Comparison of ENCODE assay signal across 8 cellular contexts in genomic region chr22:19663286-19663815, GRCh38. TPM values are rescaled to one million over a fixed set of nuclear protein-coding genes. Genes with fewer than 3 reads are reported as not detected.
DNase-seq lines count a peak whose midpoint lies in the region; FAIRE-seq and TF ChIP-seq lines count a peak whose summit lies in the region.

No MANE protein-coding gene starts in this region.

- 0 out of 4 replicates have a peak overlapping the region, but pooled peaks of 1 of the 2 experiments have one; percentile 20 for H3K4me2 ChIP-seq in H1 (ENCODE audit: insufficient read depth in 1 of 2, low read depth in 2 of 2, low read length in 2 of 2)
- no peak overlapping the region for H3K4me2 ChIP-seq in hepatocyte

- WGBS in H1 (ENCODE audit: extremely low coverage in 1 of 2, insufficient coverage in 1 of 2, insufficient read length in 1 of 2, insufficient replicate concordance in 2 of 2, low coverage in 1 of 2, low lambda C conversion rate in 2 of 2, missing lambda C conversion rate in 1 of 2), 2 experiments: 92% methylated on average over 6 of the region's 6 CpGs; no CpG with 5 or more reads in 1 of the 2 experiments
- WGBS in hepatocyte (ENCODE audit: low lambda C conversion rate, missing lambda C conversion rate): 83% methylated on average over 6 of the region's 6 CpGs

- no peaks in the 10 kb centered on the region for H3K9me3 Mint-ChIP-seq in immature natural killer cell

- FAIRE-seq in H1 (lab: Jason Lieb, UNC): no peak

- H3K36me3 Mint-ChIP-seq in immature natural killer cell: no peaks in the 10 kb centered on the region

- H3K36me3 ChIP-seq in H1 (ENCODE audit: control insufficient read depth in 2 of 4, insufficient read depth in 4 of 4, low read length in 3 of 4) (no peaks in the 10 kb centered on the region), hepatocyte (replicated peaks; ENCODE audit: insufficient read depth, low read depth) (no peaks in the 10 kb centered on the region), ascending aorta (no peaks in the 10 kb centered on the region)

- H3K4me3 Mint-ChIP-seq in immature natural killer cell: no peak overlapping the region

- H2BK5ac ChIP-seq in H1 (ENCODE audit: low read depth, low read length): no peak overlapping the region

- H3K56ac ChIP-seq in H1 (replicated peaks; ENCODE audit: insufficient read length, low read depth, low read length): no peak overlapping the region

- no peaks in the 10 kb centered on the region for H3K23me2 ChIP-seq in H1 (ENCODE audit: low read depth, low read length)

- H3K27ac ChIP-seq in H1 (ENCODE audit: low read depth, low read length): no peak overlapping the region
- no peak overlapping the region for H3K27ac ChIP-seq in hepatocyte
- peak overlapping the region in 1 of 2 donors; percentile 16 for H3K27ac ChIP-seq in ascending aorta

- no peak overlapping the region; the same call in 1 of the 2 replicates for H4K8ac ChIP-seq in H1 (ENCODE audit: extremely low read depth, insufficient read depth, low read length)

- H3K4me1 ChIP-seq in H1 (replicated peaks in 1 of 4; ENCODE audit: control insufficient read depth in 3 of 4, insufficient read depth in 4 of 4, low read length in 3 of 4) (peaks cover 0 to 9% (median 3%) of the 10 kb centered on the region in 4 experiments; a peak in 5 of 7 replicates), hepatocyte (ENCODE audit: insufficient read depth) (peaks cover 5% of the 10 kb centered on the region), ascending aorta (peaks cover 4 to 13% of the 10 kb centered on the region in 2 donors)

- TF ChIP-seq CTCF in GM10248 (IDR thresholded peaks at IDR 0.05; ENCODE audit: control extremely low read depth, extremely low read depth, low read depth, missing control alignments) (no peak), H1 (IDR thresholded peaks at IDR 0.05; ENCODE audit: control extremely low read depth in 1 of 3, insufficient read depth in 1 of 3, low read depth in 1 of 3, low read length in 3 of 3) (no peak), retinal pigment epithelial cell (conservative IDR thresholded peaks at IDR 0.05; ENCODE audit: low read depth, low read length) (no peak), hepatocyte (IDR thresholded peaks at IDR 0.05; ENCODE audit: poor library complexity) (no peak), ascending aorta (IDR thresholded peaks at IDR 0.05) (no peak)

- TF ChIP-seq EP300 in H1 (IDR thresholded peaks at IDR 0.05; ENCODE audit: borderline replicate concordance in 1 of 2, low read depth in 2 of 2, low read length in 2 of 2): no peak

- no peak overlapping the region for H2BK120ac ChIP-seq in H1 (replicated peaks; ENCODE audit: low read depth, low read length)

- TF ChIP-seq POLR2A in H1 (IDR thresholded peaks at IDR 0.05; ENCODE audit: control extremely low read depth in 1 of 2, low read depth in 2 of 2, low read length in 2 of 2): no peak

- no peak overlapping the region for H3K23ac ChIP-seq in H1 (ENCODE audit: insufficient read length)

- DNase-seq in GM10248 (ENCODE audit: extremely low spot score) (peak; percentile 2), NCI-H524 (lab: John Stamatoyannopoulos, UW) (peak; percentile 61 to 86), H1 (ENCODE audit: low read depth in 1 of 2, low spot score in 2 of 2) (no peak), retinal pigment epithelial cell (ENCODE audit: low read depth) (peak; percentile 48), hepatocyte (ENCODE audit: low spot score) (no peak), 8988T (no peak), immature natural killer cell (no peak), ascending aorta (ENCODE audit: low spot score in 2 of 2) (no peak)

- H2BK20ac ChIP-seq in H1 (ENCODE audit: low read length): no peak overlapping the region

- CTCF ChIA-PET in GM10248 (lab: Yijun Ruan, JAX) (no interaction called here), H1 (lab: Charles Lee; ENCODE audit: partially characterized antibody) (interaction anchor here (0.6 to 3.1 kb wide), 3 partner anchors 16 to 93 kb away, joined by 3 to 16 read pairs (median 4); no protein-coding TSS in a partner anchor)

- no peak overlapping the region for H3K4ac ChIP-seq in H1 (replicated peaks; ENCODE audit: insufficient read length, low read depth, low read length)

- H4K91ac ChIP-seq in H1 (replicated peaks; ENCODE audit: insufficient read length, low read length): no peak overlapping the region

- H3K4me3 ChIP-seq in H1 (ENCODE audit: extremely low read depth in 1 of 4, insufficient read depth in 2 of 4, low read depth in 3 of 4, low read length in 4 of 4): no peak overlapping the region
- no peak overlapping the region for H3K4me3 ChIP-seq in retinal pigment epithelial cell (ENCODE audit: low read length)
- H3K4me3 ChIP-seq in hepatocyte: no peak overlapping the region
- peak overlapping the region in 1 of 2 donors; percentile 11 for H3K4me3 ChIP-seq in ascending aorta

- H3K9me2 ChIP-seq in hepatocyte (replicated peaks; ENCODE audit: insufficient read depth): no peaks in the 10 kb centered on the region

- no peak overlapping the region for H3K14ac ChIP-seq in H1 (ENCODE audit: insufficient read length)

- H3K9ac ChIP-seq in H1 (replicated peaks in 1 of 4; ENCODE audit: extremely low read depth in 1 of 4, low read depth in 3 of 4, low read length in 3 of 4): no peak overlapping the region

- no peak overlapping the region for H4K5ac ChIP-seq in H1 (ENCODE audit: insufficient read length, low read depth, low read length)

- H3K18ac ChIP-seq in H1 (ENCODE audit: extremely low read depth, low read length): no peak overlapping the region

- H3K79me2 ChIP-seq in H1 (ENCODE audit: control insufficient read depth in 1 of 2, insufficient read depth in 2 of 2, low read length in 2 of 2): no peaks in the 10 kb centered on the region
- H3K79me2 ChIP-seq in hepatocyte: no peaks in the 10 kb centered on the region

- H3K4me1 Mint-ChIP-seq in immature natural killer cell: no peaks in the 10 kb centered on the region

- H2AFZ ChIP-seq in H1 (ENCODE audit: low read length) (no peak overlapping the region), hepatocyte (no peak overlapping the region)

- no peak for TF ChIP-seq RAD21 in H1 (IDR thresholded peaks at IDR 0.05 in 1 of 2, conservative IDR thresholded peaks at IDR 0.05 in 1 of 2; ENCODE audit: low read depth in 2 of 2, low read length in 2 of 2)

- peak overlapping the region; percentile 7; the same call in 1 of the 2 replicates for H2BK15ac ChIP-seq in H1 (ENCODE audit: low read length)

- no peak overlapping the region for H3K27ac Mint-ChIP-seq in immature natural killer cell

- intact Hi-C loops in ascending aorta (cut with DNase I): no loop called here

- H2BK12ac ChIP-seq in H1 (ENCODE audit: low read depth, low read length): 0 out of 2 replicates have a peak overlapping the region, but pooled peaks have one; percentile 69

- H3K27me3 ChIP-seq in H1 (replicated peaks in 1 of 4; ENCODE audit: control insufficient read depth in 3 of 4, extremely low read depth in 1 of 4, insufficient read depth in 3 of 4, low read length in 3 of 4) (peaks cover 0 to 3% (median 0%) of the 10 kb centered on the region in 4 experiments; a peak in 2 of 7 replicates), hepatocyte (no peaks in the 10 kb centered on the region), ascending aorta (no peaks in the 10 kb centered on the region)

- peaks cover 0 to 6% (median 2%) of the 10 kb centered on the region in 3 donors for H3K27me3 Mint-ChIP-seq in immature natural killer cell (ENCODE audit: low read depth in 3 of 3)

- no peaks in the 10 kb centered on the region for H3K79me1 ChIP-seq in H1 (ENCODE audit: low read depth, low read length)

- H2AK5ac ChIP-seq in H1 (ENCODE audit: low read depth, low read length): no peak overlapping the region

- POLR2A ChIA-PET in GM10248 (lab: Yijun Ruan, JAX) (no interaction called here), H1 (lab: Charles Lee; ENCODE audit: partially characterized antibody) (interaction anchor here (1.3 kb wide), 1 partner anchor 52 kb away, joined by 3 read pairs; no protein-coding TSS in a partner anchor)

- H3K9me3 ChIP-seq in H1 (ENCODE audit: insufficient read depth in 2 of 2, low read depth in 1 of 2, low read length in 1 of 2) (no peaks in the 10 kb centered on the region), hepatocyte (ENCODE audit: low read depth) (no peaks in the 10 kb centered on the region), ascending aorta (no peaks in the 10 kb centered on the region)

- no peaks in the 10 kb centered on the region for H4K20me1 ChIP-seq in H1 (replicated peaks in 1 of 2; ENCODE audit: control insufficient read depth in 1 of 2, insufficient read depth in 2 of 2, low read length in 2 of 2)
- H4K20me1 ChIP-seq in hepatocyte (ENCODE audit: insufficient read depth, poor library complexity, severe bottlenecking): no peaks in the 10 kb centered on the region

TF ChIP-seq in H1, 55 proteins besides CTCF, POLR2A, EP300 and RAD21 (continues in another document):
- no peak for TF ChIP-seq SP4 (IDR thresholded peaks at IDR 0.05; ENCODE audit: low read length)
- TF ChIP-seq SIRT6 (IDR thresholded peaks at IDR 0.05; ENCODE audit: low read length): no peak

RNA-seq across cellular contexts. Expression of gene SEPTIN5, which starts 51.0 kb away (rescaled TPM):
- 7.8 and 8.6 TPM in 2 replicates for total RNA-seq in H1 (2021; fragmentation: NEBNext Ultra II Directional; extraction: Animal tissue kit (Norgen Biotek cat#: 25700))
- polyA plus RNA-seq in H1 (2011; rRNA removed) (6.0 and 9.1 TPM in 2 replicates), hepatocyte (9.4 and 9.7 TPM in 2 replicates), immature natural killer cell (1 to 10 TPM in 1 of 3 donors, under 1 TPM in 1, not detected in 1; 0.36 to 2.2 TPM)
- 6.7 TPM for polyA plus RNA-seq in H1 (2011; cell fraction: cytosol; rRNA removed)
- polyA plus RNA-seq in H1 (2011; cell fraction: nucleus; rRNA removed): 18.5 TPM
- polyA plus RNA-seq in H1 (2012, experiment 1 of 2): 5.8 to 13.4 TPM (median 10.9 TPM) in 4 replicates
- polyA plus RNA-seq in H1 (2012, experiment 2 of 2): 8.4 TPM
- 9.7 TPM for polyA plus RNA-seq in H1 (2013, experiment 1 of 2)
- 9.0 TPM for polyA plus RNA-seq in H1 (2013, experiment 2 of 2)
- 7.3 and 8.0 TPM in 2 replicates for polyA minus RNA-seq in H1 (2011; rRNA and poly(A)+ RNA removed)
- polyA minus RNA-seq in H1 (2011; cell fraction: cytosol; rRNA and poly(A)+ RNA removed): 2.3 TPM
- 8.8 TPM for polyA minus RNA-seq in H1 (2011; cell fraction: nucleus; rRNA and poly(A)+ RNA removed)
- total RNA-seq in hepatocyte (4.3 and 10.0 TPM in 2 replicates), ascending aorta (105 TPM)

RNA-seq across cellular contexts. Expression of gene GP1BB, which starts 60.0 kb away (rescaled TPM):
- not detected in 2 replicates for total RNA-seq in H1 (2021; fragmentation: NEBNext Ultra II Directional; extraction: Animal tissue kit (Norgen Biotek cat#: 25700))
- 0.36 and 0.66 TPM in 2 replicates for polyA plus RNA-seq in H1 (2011; rRNA removed)
- 0.27 TPM for polyA plus RNA-seq in H1 (2011; cell fraction: cytosol; rRNA removed)
- 2.4 TPM for polyA plus RNA-seq in H1 (2011; cell fraction: nucleus; rRNA removed)
- 0.38 to 0.69 TPM (median 0.55 TPM) in 3 of 4 replicates, not detected in the other for polyA plus RNA-seq in H1 (2012, experiment 1 of 2)
- not detected for polyA plus RNA-seq in H1 (2012, experiment 2 of 2)
- 0.36 TPM for polyA plus RNA-seq in H1 (2013, experiment 1 of 2)
- polyA plus RNA-seq in H1 (2013, experiment 2 of 2): 0.83 TPM
- polyA minus RNA-seq in H1 (2011; rRNA and poly(A)+ RNA removed): not detected in 2 replicates
- polyA minus RNA-seq in H1 (2011; cell fraction: cytosol; rRNA and poly(A)+ RNA removed): not detected
- polyA minus RNA-seq in H1 (2011; cell fraction: nucleus; rRNA and poly(A)+ RNA removed): 0.60 TPM
- 1.0 and 2.5 TPM in 2 replicates for total RNA-seq in hepatocyte
- polyA plus RNA-seq in hepatocyte: 2.4 and 2.8 TPM in 2 replicates
- polyA plus RNA-seq in immature natural killer cell: 10 to 100 TPM in 1 of 3 donors, under 1 TPM in 2; 0.53 to 10.1 (median 0.95) TPM
- total RNA-seq in ascending aorta: 50.2 TPM

Comparison
In these comparisons a context has a peak if more than half of its experiments do, and no peak if none do; other contexts are left out.
1. DNase-seq: peak in GM10248 (single experiment), NCI-H524 (2 of 2) and retinal pigment epithelial cell (single experiment); none in H1 (0 of 2), hepatocyte (single experiment), 8988T (single experiment), immature natural killer cell (0 of 3) and ascending aorta (0 of 2).
2. RNA of gene GP1BB, which starts 60.0 kb away (total RNA-seq): 50.2 TPM in ascending aorta (single experiment); 1.0 to 2.5 TPM in hepatocyte and not detected in H1; every median in the first group is over 10 times any median in the second.